1 cellular context compared by ENCODE assay signal in the genomic region with DNA sequence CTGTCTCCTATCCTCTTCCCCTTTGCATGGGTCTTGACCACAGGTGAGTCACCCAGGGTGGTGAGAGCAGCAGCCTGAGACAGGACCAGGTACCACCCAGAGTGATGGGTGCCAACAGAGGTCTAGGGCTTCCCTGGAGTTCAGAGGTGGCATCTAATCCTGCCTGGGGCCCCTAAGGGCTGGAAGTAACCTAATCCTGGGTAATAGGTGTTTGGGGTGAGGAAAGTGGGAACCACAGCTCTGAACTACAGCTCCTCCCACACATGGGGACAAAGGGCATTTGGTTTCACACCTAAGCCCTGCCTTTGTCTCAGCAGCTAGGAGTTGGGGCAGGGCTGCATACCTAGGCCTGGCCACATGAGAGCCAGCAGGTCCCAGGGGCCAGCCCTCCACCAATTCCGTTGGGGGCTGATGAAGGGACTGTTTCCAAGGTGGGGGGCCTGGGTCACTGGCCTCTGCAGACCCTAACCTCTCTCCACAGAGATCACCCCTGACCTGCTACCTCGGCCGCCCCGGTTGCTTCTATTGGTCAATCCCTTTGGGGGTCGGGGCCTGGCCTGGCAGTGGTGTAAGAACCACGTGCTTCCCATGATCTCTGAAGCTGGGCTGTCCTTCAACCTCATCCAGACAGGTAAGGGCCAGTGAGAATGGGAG.
TF ChIP-seq lines count a peak whose summit lies in the region.

No MANE protein-coding gene starts in this region.

TF ChIP-seq in H1, 55 proteins besides CTCF, POLR2A, EP300 and RAD21:
- TF ChIP-seq, protein P1, sequence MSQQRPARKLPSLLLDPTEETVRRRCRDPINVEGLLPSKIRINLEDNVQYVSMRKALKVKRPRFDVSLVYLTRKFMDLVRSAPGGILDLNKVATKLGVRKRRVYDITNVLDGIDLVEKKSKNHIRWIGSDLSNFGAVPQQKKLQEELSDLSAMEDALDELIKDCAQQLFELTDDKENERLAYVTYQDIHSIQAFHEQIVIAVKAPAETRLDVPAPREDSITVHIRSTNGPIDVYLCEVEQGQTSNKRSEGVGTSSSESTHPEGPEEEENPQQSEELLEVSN (IDR thresholded peaks at IDR 0.05): peak; percentile 12; the same call in 1 of the 2 replicates
- no peak; the same call in 1 of the 2 replicates for TF ChIP-seq POLR2AphosphoS5 (IDR thresholded peaks at IDR 0.05; ENCODE audit: low read depth, low read length)
- no peak for TF ChIP-seq YY1 (IDR thresholded peaks at IDR 0.05; ENCODE audit: low read depth, low read length)
- TF ChIP-seq, protein P2, sequence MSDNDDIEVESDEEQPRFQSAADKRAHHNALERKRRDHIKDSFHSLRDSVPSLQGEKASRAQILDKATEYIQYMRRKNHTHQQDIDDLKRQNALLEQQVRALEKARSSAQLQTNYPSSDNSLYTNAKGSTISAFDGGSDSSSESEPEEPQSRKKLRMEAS (IDR thresholded peaks at IDR 0.05): no peak
- TF ChIP-seq BACH1 (IDR thresholded peaks at IDR 0.05; ENCODE audit: low read length): no peak
